In the genomic region with DNA sequence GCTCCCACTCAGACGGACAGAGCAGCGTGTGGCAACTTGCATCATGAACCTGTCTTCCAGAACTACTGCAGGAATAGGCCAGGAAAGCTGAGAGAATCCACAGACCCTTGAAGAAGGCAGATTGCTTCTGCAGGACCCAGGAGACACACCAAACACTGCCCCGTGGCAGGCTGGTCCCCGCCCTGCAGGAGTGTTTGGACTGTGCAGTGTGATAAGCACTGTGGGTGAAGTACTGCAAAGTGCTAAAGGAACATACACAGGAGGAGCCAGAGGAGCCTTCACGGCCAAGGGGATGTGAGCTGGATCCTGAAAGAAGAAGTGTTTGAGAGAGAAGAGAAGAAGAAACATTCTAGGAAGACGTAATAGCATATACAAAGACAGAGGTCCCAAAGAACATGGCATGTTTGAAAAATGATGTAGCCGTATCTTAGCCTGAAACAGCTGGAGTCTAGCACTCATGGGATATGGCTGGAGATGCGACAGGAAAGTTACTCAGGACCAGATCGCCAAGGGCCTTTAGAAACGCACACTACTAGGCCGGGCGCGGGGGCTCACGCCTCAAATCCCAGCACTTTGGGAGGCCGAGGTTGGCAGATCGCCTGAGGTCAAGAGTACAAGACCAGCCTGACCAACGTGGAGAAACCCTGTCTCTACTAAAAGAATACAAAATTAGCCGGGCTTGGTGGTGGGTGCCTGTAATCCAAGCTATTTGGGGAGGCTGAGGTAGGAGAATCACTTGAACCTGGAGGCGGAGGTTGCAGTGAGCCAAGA, we compare ENCODE assay signal across 19 cellular contexts.
DNase-seq lines count a peak whose midpoint lies in the region; ATAC-seq and TF ChIP-seq lines count a peak whose summit lies in the region.
"Had no signal": no experiment of that assay in that cellular context is flagged by ENCODE, and none has a peak within 500 bp of the region (broad histone marks: within the 10 kb centered on the region; RNA-seq: fewer than 3 reads in every experiment).

No MANE protein-coding gene starts in this region.

- CTCF ChIA-PET in Panc1 (lab: Charles Lee) = no interaction called here

- 64 to 68% methylated on average over 19 of the region's 19 CpGs for WGBS in heart right ventricle, 2 donors
- 76 to 80% methylated on average over 19 of the region's 19 CpGs for WGBS in sigmoid colon, 2 donors

- intact Hi-C loops in Panc1 (cut with micrococcal nuclease; ENCODE audit: unreplicated experiment) (no loop called here), heart right ventricle (cut with DNase I) (no loop called here), left lung (cut with DNase I) (no loop called here), sigmoid colon (cut with DNase I) (no loop called here)

- H3K9me3 ChIP-seq in Panc1 (ENCODE audit: control insufficient read depth, insufficient read depth, low read depth, low read length) (no peaks in the 10 kb centered on the region), heart right ventricle (no peaks in the 10 kb centered on the region), left lung (no peaks in the 10 kb centered on the region), sigmoid colon (no peaks in the 10 kb centered on the region)
- H3K9me3 ChIP-seq: BE2C, Caco-2 had no signal

- BruUV-seq in Panc1 (replicated peaks; lab: Mats Ljungman, UMichigan) = no TSS peak

- H3K27ac ChIP-seq in Panc1 (ENCODE audit: low read length) = no peak overlapping the region
- no peak overlapping the region for H3K27ac ChIP-seq in heart right ventricle
- H3K27ac ChIP-seq in left lung = no peak overlapping the region
- H3K27ac ChIP-seq in sigmoid colon = no peak overlapping the region

- peaks cover 14% of the 10 kb centered on the region for H3K4me1 Mint-ChIP-seq in progenitor cell of endocrine pancreas (ENCODE audit: low read depth)

- POLR2A ChIA-PET in Panc1 (lab: Charles Lee) = interaction anchor here (0.7 kb wide), 1 partner anchor 19 kb away, joined by 4 read pairs; no protein-coding TSS in a partner anchor

- TF ChIP-seq CTCF in Panc1 (IDR thresholded peaks at IDR 0.05) (no peak), heart right ventricle (IDR thresholded peaks at IDR 0.05) (no peak), left lung (IDR thresholded peaks at IDR 0.05) (no peak), progenitor cell of endocrine pancreas (IDR thresholded peaks at IDR 0.05; ENCODE audit: unreplicated experiment) (no peak), sigmoid colon (IDR thresholded peaks at IDR 0.05) (no peak)

- no peaks in the 10 kb centered on the region for H3K27me3 Mint-ChIP-seq in progenitor cell of endocrine pancreas
- H3K27me3 Mint-ChIP-seq: CD4-positive, alpha-beta T cell had no signal

- TF ChIP-seq POLR2A in sigmoid colon (IDR thresholded peaks at IDR 0.05) = no peak

- H3K4me3 ChIP-seq in Panc1 (ENCODE audit: low read depth in 2 of 2, low read length in 2 of 2) (no peak overlapping the region), heart right ventricle (no peak overlapping the region), left lung (no peak overlapping the region), sigmoid colon (no peak overlapping the region)

- DNase-seq in Panc1 (ENCODE audit: low read depth, low spot score) (no peak), heart right ventricle (no peak), left lung (peak in 1 of 2 donors; percentile 34), progenitor cell of endocrine pancreas (ENCODE audit: low spot score, unreplicated experiment) (no peak), sigmoid colon (no peak), NCI-H1694 treated with DMSO at 0.1 percent for 48 hours (lab: John Stamatoyannopoulos, UW) (no peak), DMS 273 (lab: John Stamatoyannopoulos, UW; ENCODE audit: unreplicated experiment) (no peak)
- DNase-seq: BE2C; Caco-2; CD4-positive, alpha-beta T cell; DMS53; KG1; NCI-H1417; NCI-H187 treated with DMSO at 0.1 percent for 48 hours; NCI-H226; NCI-H524; NCI-H82; PC-3 had no signal

- H3K36me3 ChIP-seq in Panc1 (ENCODE audit: control insufficient read depth, insufficient read depth, low read length) (no peaks in the 10 kb centered on the region), heart right ventricle (peaks cover 0 to 36% (median 0%) of the 10 kb centered on the region in 9 donors), left lung (no peaks in the 10 kb centered on the region), sigmoid colon (peaks cover 0 to 4% (median 2%) of the 10 kb centered on the region in 4 donors)
- H3K36me3 ChIP-seq: BE2C had no signal

- peak overlapping the region; percentile 1 for H3K27ac Mint-ChIP-seq in progenitor cell of endocrine pancreas
- H3K27ac Mint-ChIP-seq: CD4-positive, alpha-beta T cell had no signal

- H3K4me3 Mint-ChIP-seq in progenitor cell of endocrine pancreas (ENCODE audit: low read depth) = no peak overlapping the region
- H3K4me3 Mint-ChIP-seq: CD4-positive, alpha-beta T cell had no signal

- no peaks in the 10 kb centered on the region for H3K36me3 Mint-ChIP-seq in progenitor cell of endocrine pancreas (ENCODE audit: insufficient read depth)

- in situ Hi-C loops in Panc1 (cut with HindIII; ENCODE audit: low pct_unique_long_range_greater_than_20kb, low sequenced_read_pairs) = no loop called here

- ATAC-seq in Panc1 = peak; percentile 48; the same call in 1 of the 2 replicates
- ATAC-seq in heart right ventricle = peak in 5 of 8 donors; percentile 55 to 70 (median 64)
- ATAC-seq in left lung = peak; percentile 97
- no peak for ATAC-seq in GM18498 (IDR thresholded peaks at IDR 0.05; ENCODE audit: unreplicated experiment)
- ATAC-seq: PC-3 had no signal

- H3K4me1 ChIP-seq in Panc1 (ENCODE audit: control insufficient read depth, insufficient read depth, low read length) (0 out of 2 replicates have a peak, but pooled peaks cover 5% of the 10 kb centered on the region), heart right ventricle (peaks cover 0 to 17% (median 2%) of the 10 kb centered on the region in 9 donors), left lung (peaks cover 0 to 8% of the 10 kb centered on the region in 2 donors), sigmoid colon (peaks cover 0 to 19% (median 7%) of the 10 kb centered on the region in 4 donors)
- H3K4me1 ChIP-seq: BE2C, Caco-2 had no signal

- no peak for TF ChIP-seq EP300 in sigmoid colon (IDR thresholded peaks at IDR 0.05)

- H3K9me3 Mint-ChIP-seq in progenitor cell of endocrine pancreas (ENCODE audit: low read depth) = no peaks in the 10 kb centered on the region
- H3K9me3 Mint-ChIP-seq: CD4-positive, alpha-beta T cell had no signal

- H3K27me3 ChIP-seq in Panc1 (ENCODE audit: control insufficient read depth, insufficient read depth, low read length) (no peaks in the 10 kb centered on the region), heart right ventricle (no peaks in the 10 kb centered on the region), left lung (no peaks in the 10 kb centered on the region), sigmoid colon (no peaks in the 10 kb centered on the region)
- H3K27me3 ChIP-seq: BE2C had no signal
